ENCODE assay signal across 3 cellular contexts in genomic region chr7:39145283-39145682, GRCh38.
"Had no signal": no experiment of that assay in that cellular context is flagged by ENCODE, and none has a peak within 500 bp of the region (broad histone marks: within the 10 kb centered on the region; RNA-seq: fewer than 3 reads in every experiment).

No MANE protein-coding gene starts in this region.

- ATAC-seq: GM12878 had no signal

- DNase-seq: GDM1, GF-D8 had no signal

- H3K4me3 ChIP-seq: GM12878 had no signal
